ENCODE assay signal across 26 cellular contexts in genomic region chr1:110057963-110058518, GRCh38. TPM values are rescaled to one million over a fixed set of nuclear protein-coding genes. Genes with fewer than 3 reads are reported as not detected.
DNase-seq lines count a peak whose midpoint lies in the region; ATAC-seq and TF ChIP-seq lines count a peak whose summit lies in the region.
"Had no signal": no experiment of that assay in that cellular context is flagged by ENCODE, and none has a peak within 500 bp of the region (broad histone marks: within the 10 kb centered on the region; RNA-seq: fewer than 3 reads in every experiment).

No MANE protein-coding gene starts in this region.

- peak overlapping the region; percentile 45 to 71 (median 63); a peak in 18 of 22 replicates for H3K4me2 ChIP-seq in BLaER1 treated with 17β-estradiol and CSF1 and Interleukin-3, amounts not matched to agents 10 nM and 100 nM
- H3K4me2 ChIP-seq in osteoblast (ENCODE audit: insufficient read depth, low read length) (no peak overlapping the region), hepatocyte (no peak overlapping the region)

- WGBS in hepatocyte (ENCODE audit: low lambda C conversion rate, missing lambda C conversion rate), result 42% methylated on average over 7 of the region's 7 CpGs

- H3K36me3 ChIP-seq in BLaER1 treated with 17β-estradiol and CSF1 and Interleukin-3, amounts not matched to agents 10 nM and 100 nM, result peaks cover 61 to 86% (median 69%) of the 10 kb centered on the region in 11 experiments
- H3K36me3 ChIP-seq in osteoblast (ENCODE audit: insufficient read depth, low read length) (peaks cover 40% of the 10 kb centered on the region), hepatocyte (replicated peaks; ENCODE audit: insufficient read depth, low read depth) (no peaks in the 10 kb centered on the region)

- ATAC-seq in HG02970 (IDR thresholded peaks at IDR 0.05; ENCODE audit: low FRiP score, unreplicated experiment), result no peak

- TF ChIP-seq CTCF in osteoblast (IDR thresholded peaks at IDR 0.05; ENCODE audit: extremely low read depth, low read depth, low read length), result no peak
- TF ChIP-seq CTCF in hepatocyte (IDR thresholded peaks at IDR 0.05; ENCODE audit: poor library complexity), result no peak

- peaks cover 17 to 38% (median 34%) of the 10 kb centered on the region in 10 experiments for H3K4me1 ChIP-seq in BLaER1 treated with 17β-estradiol and CSF1 and Interleukin-3, amounts not matched to agents 10 nM and 100 nM
- H3K4me1 ChIP-seq in osteoblast (ENCODE audit: insufficient read depth, low read length), result peaks cover 55% of the 10 kb centered on the region
- H3K4me1 ChIP-seq in hepatocyte (ENCODE audit: insufficient read depth), result peaks cover 7% of the 10 kb centered on the region

- H3K27ac ChIP-seq in BLaER1 treated with 17β-estradiol and CSF1 and Interleukin-3, amounts not matched to agents 10 nM and 100 nM, result peak overlapping the region in 1 of 11 experiments; percentile 13; a peak in 1 of 22 replicates
- H3K27ac ChIP-seq in osteoblast (ENCODE audit: low read depth, low read length) (peak overlapping the region; percentile 16), hepatocyte (no peak overlapping the region)
- H3K27ac ChIP-seq: esophagus squamous epithelium, left ventricle myocardium inferior, neutrophil, testis had no signal

- H2AFZ ChIP-seq in osteoblast (ENCODE audit: low read length) (no peak overlapping the region), hepatocyte (no peak overlapping the region)

- H3K9me3 ChIP-seq in BLaER1 treated with 17β-estradiol and CSF1 and Interleukin-3, amounts not matched to agents 10 nM and 100 nM (replicated peaks in 1 of 11), result no peaks in the 10 kb centered on the region
- no peaks in the 10 kb centered on the region for H3K9me3 ChIP-seq in osteoblast (ENCODE audit: low read depth, low read length)
- no peaks in the 10 kb centered on the region for H3K9me3 ChIP-seq in hepatocyte (ENCODE audit: low read depth)
- H3K9me3 ChIP-seq: esophagus squamous epithelium, left ventricle myocardium inferior, neutrophil, testis had no signal

- H3K79me2 ChIP-seq in osteoblast (ENCODE audit: insufficient read depth, low read length) (no peaks in the 10 kb centered on the region), hepatocyte (no peaks in the 10 kb centered on the region)

- DNase-seq in NCI-H226, result peak; percentile 29
- peak; percentile 59 for DNase-seq in amniotic epithelial cell (ENCODE audit: low read depth)
- no peak for DNase-seq in osteoblast (ENCODE audit: insufficient read length, low spot score, missing footprints)
- no peak for DNase-seq in hepatocyte (ENCODE audit: low spot score)
- DNase-seq in AML-193 (lab: John Stamatoyannopoulos, UW), result no peak
- no peak for DNase-seq in SIG-M5 (lab: John Stamatoyannopoulos, UW)
- DNase-seq: activated CD4-positive, alpha-beta T cell treated with anti-CD3 and anti-CD28 coated beads for 48 hours; activated effector memory CD4-positive, alpha-beta T cell treated with Interleukin-2 at 50 U/mL for 16 hours; amniotic stem cell; CD8-positive, alpha-beta memory T cell; central memory CD4-positive, alpha-beta T cell; effector memory CD4-positive, alpha-beta T cell; esophagus squamous epithelium; Kasumi-1; left ventricle myocardium inferior; NCI-H1105 treated with DMSO at 0.1 percent for 48 hours; NCI-H2171; NCI-H774; T1000; testis had no signal

- peaks cover 23 to 91% (median 52%) of the 10 kb centered on the region in 11 experiments; a peak in 18 of 22 replicates for H4K20me1 ChIP-seq in BLaER1 treated with 17β-estradiol and CSF1 and Interleukin-3, amounts not matched to agents 10 nM and 100 nM
- H4K20me1 ChIP-seq in osteoblast (ENCODE audit: insufficient read depth, low read length) (peaks cover 25% of the 10 kb centered on the region), hepatocyte (ENCODE audit: insufficient read depth, poor library complexity, severe bottlenecking) (peaks cover 2% of the 10 kb centered on the region)

- H3K9ac ChIP-seq in BLaER1 treated with 17β-estradiol and CSF1 and Interleukin-3, amounts not matched to agents 10 nM and 100 nM, result peak overlapping the region in 7 of 11 experiments; percentile 4 to 45 (median 28); a peak in 5 of 22 replicates

- no peaks in the 10 kb centered on the region for H3K27me3 ChIP-seq in BLaER1 treated with 17β-estradiol and CSF1 and Interleukin-3, amounts not matched to agents 10 nM and 100 nM
- no peaks in the 10 kb centered on the region for H3K27me3 ChIP-seq in osteoblast (ENCODE audit: insufficient read depth, low read length)
- H3K27me3 ChIP-seq in hepatocyte, result no peaks in the 10 kb centered on the region
- H3K27me3 ChIP-seq: esophagus squamous epithelium, neutrophil, testis had no signal

- H3K4me3 ChIP-seq in BLaER1 treated with 17β-estradiol and CSF1 and Interleukin-3, amounts not matched to agents 10 nM and 100 nM, result no peak overlapping the region
- no peak overlapping the region for H3K4me3 ChIP-seq in osteoblast (ENCODE audit: insufficient read depth, low read length)
- no peak overlapping the region for H3K4me3 ChIP-seq in hepatocyte
- H3K4me3 ChIP-seq: esophagus squamous epithelium, left ventricle myocardium inferior, testis had no signal

- no peaks in the 10 kb centered on the region for H3K9me2 ChIP-seq in hepatocyte (replicated peaks; ENCODE audit: insufficient read depth)

RNA-seq across cellular contexts. Expression of gene ALX3, which starts 12.4 kb away (rescaled TPM):
- not detected in 2 replicates for total RNA-seq in osteoblast
- total RNA-seq in hepatocyte, result 0.27 and 1.6 TPM in 2 replicates
- polyA plus RNA-seq in hepatocyte, result 0.36 and 0.92 TPM in 2 replicates
- total RNA-seq: CD8-positive, alpha-beta memory T cell; left ventricle myocardium inferior; OCI-LY7; renal cortical epithelial cell; SK-MEL-5 had no signal
- polyA plus RNA-seq: CD8-positive, alpha-beta memory T cell had no signal

RNA-seq across cellular contexts. Expression of gene STRIP1, which starts 23.6 kb away (rescaled TPM):
- total RNA-seq in osteoblast, result 51.0 and 51.4 TPM in 2 replicates
- total RNA-seq in hepatocyte, result 44.6 and 49.0 TPM in 2 replicates
- polyA plus RNA-seq in hepatocyte, result 29.1 and 38.0 TPM in 2 replicates

RNA-seq across cellular contexts. Expression of gene UBL4B, which starts 54.2 kb away (rescaled TPM):
- 1.1 and 1.8 TPM in 2 replicates for total RNA-seq in osteoblast
- total RNA-seq in hepatocyte, result not detected in 2 replicates
- polyA plus RNA-seq in hepatocyte, result not detected in 2 replicates
- total RNA-seq: CD8-positive, alpha-beta memory T cell; left ventricle myocardium inferior; OCI-LY7; renal cortical epithelial cell; SK-MEL-5 had no signal
- polyA plus RNA-seq: CD8-positive, alpha-beta memory T cell had no signal

Comparison
In these comparisons a context has a peak if more than half of its experiments do, and no peak if none do; other contexts are left out.
1. H3K4me2 ChIP-seq: peak in BLaER1 treated with 17β-estradiol and CSF1 and Interleukin-3, amounts not matched to agents 10 nM and 100 nM (11 of 11); none in osteoblast (single experiment) and hepatocyte (single experiment).
2. DNase-seq: peak in NCI-H226 (single experiment) and amniotic epithelial cell (single experiment); none in osteoblast (single experiment), hepatocyte (single experiment), AML-193 (0 of 2) and SIG-M5 (single experiment).